8 cellular contexts compared by ENCODE assay signal in genomic region chr16:89923640-89924297, GRCh38. TPM values are rescaled to one million over a fixed set of nuclear protein-coding genes. Genes with fewer than 3 reads are reported as not detected.
A peak's percentile ranks its signal among the peaks of the same experiment; 100 is the strongest.
DNase-seq lines count a peak whose midpoint lies in the region; ATAC-seq, FAIRE-seq and TF ChIP-seq lines count a peak whose summit lies in the region.

No MANE protein-coding gene starts in this region.

- peaks cover 7% of the 10 kb centered on the region for H3K27me3 Mint-ChIP-seq in HFFc6 (ENCODE audit: insufficient read depth)

- no peaks in the 10 kb centered on the region for H3K9me3 ChIP-seq in A549
- no peaks in the 10 kb centered on the region for H3K9me3 ChIP-seq in uterus

- WGBS in A549 (ENCODE audit: missing lambda C conversion rate) = 19% methylated on average over 12 of the region's 41 CpGs
- WGBS in mesendoderm (ENCODE audit: extremely low coverage, insufficient coverage, low lambda C conversion rate) = no CpG with 5 or more reads among the region's 41 CpGs

- H2BK15ac ChIP-seq in mesendoderm (replicated peaks; ENCODE audit: low read depth) = no peak overlapping the region

- peak overlapping the region; percentile 96 for H3K4me2 ChIP-seq in A549
- peak overlapping the region; percentile 42 for H3K4me2 ChIP-seq in mesendoderm (ENCODE audit: low read length)

- H3K23ac ChIP-seq in mesendoderm (ENCODE audit: low read length) = no peak overlapping the region

- H3K4me1 ChIP-seq in A549 (peaks cover 46% of the 10 kb centered on the region), mesendoderm (ENCODE audit: control insufficient read depth, low read depth, low read length) (peaks cover 5% of the 10 kb centered on the region), uterus (peaks cover 0 to 37% of the 10 kb centered on the region in 2 donors)

- H3K27ac Mint-ChIP-seq in HFFc6 = no peak overlapping the region

- no peak overlapping the region for H4K5ac ChIP-seq in mesendoderm (ENCODE audit: low read length)

- no peak overlapping the region for H3K18ac ChIP-seq in mesendoderm (ENCODE audit: low read length)

- H3K4me3 ChIP-seq in A549 (peak overlapping the region; percentile 83), mesendoderm (ENCODE audit: low read length) (peak overlapping the region; percentile 56), uterus (peak overlapping the region in 1 of 2 donors; percentile 37)

- TF ChIP-seq RAD21 in A549 (conservative IDR thresholded peaks at IDR 0.05 in 1 of 2, IDR thresholded peaks at IDR 0.05 in 1 of 2) = no peak

- H3K27me3 ChIP-seq in mesendoderm (ENCODE audit: insufficient read depth, low read length, poor library complexity) = no peaks in the 10 kb centered on the region
- peaks cover 0 to 20% of the 10 kb centered on the region in 2 donors for H3K27me3 ChIP-seq in uterus

- H3K56ac ChIP-seq in mesendoderm (ENCODE audit: low read length) = peak overlapping the region; percentile 82

- TF ChIP-seq CTCF in A549 (IDR thresholded peaks at IDR 0.05) (no peak), HFFc6 (IDR thresholded peaks at IDR 0.05) (no peak), uterus (IDR thresholded peaks at IDR 0.05) (no peak)

- no peaks in the 10 kb centered on the region for H3K9me3 Mint-ChIP-seq in HFFc6

- H3K27ac ChIP-seq in A549 (peak overlapping the region; percentile 98 to 99), mesendoderm (ENCODE audit: low read depth, low read length) (no peak overlapping the region), uterus (peak overlapping the region in 1 of 2 donors; percentile 80)

- no peak for ATAC-seq in A549
- no peak for ATAC-seq in GM19023 (IDR thresholded peaks at IDR 0.05; ENCODE audit: unreplicated experiment)
- ATAC-seq in HG03135 (IDR thresholded peaks at IDR 0.05; ENCODE audit: unreplicated experiment) = no peak

- no peak for FAIRE-seq in A549 (lab: Jason Lieb, UNC)

- H3K36me3 Mint-ChIP-seq in HFFc6 (ENCODE audit: low read depth) = no peaks in the 10 kb centered on the region

- TF ChIP-seq POLR2A in A549 (IDR thresholded peaks at IDR 0.05; ENCODE audit: low read length) (no peak), uterus (IDR thresholded peaks at IDR 0.05) (no peak)

- POLR2A ChIA-PET in A549 (lab: Yijun Ruan, JAX) = interaction anchor here (0.5 to 3.1 kb wide), 8 partner anchors 14 to 161 kb away, joined by 3 to 20 read pairs (median 8); partner anchors contain the start of gene TCF25

- H3K79me2 ChIP-seq in mesendoderm (ENCODE audit: control insufficient read depth, insufficient read depth, low read length) = no peaks in the 10 kb centered on the region

- H3K4ac ChIP-seq in mesendoderm (ENCODE audit: low read depth, low read length) = no peak overlapping the region

- no peaks in the 10 kb centered on the region for H3K36me3 ChIP-seq in mesendoderm (ENCODE audit: control insufficient read depth, insufficient read depth, low read length)
- no peaks in the 10 kb centered on the region for H3K36me3 ChIP-seq in uterus

- peak overlapping the region; percentile 77 for H3K9ac ChIP-seq in mesendoderm (ENCODE audit: low read length)

- no peak overlapping the region for H4K8ac ChIP-seq in mesendoderm (ENCODE audit: low read depth, low read length)

- H2BK120ac ChIP-seq in mesendoderm (ENCODE audit: low read depth, low read length) = no peak overlapping the region

- no peak overlapping the region for H2BK5ac ChIP-seq in mesendoderm (ENCODE audit: low read length)

- intact Hi-C loops in uterus (cut with DNase I; ENCODE audit: low total_unique reads) = no loop called here

- H3K4me3 Mint-ChIP-seq in HFFc6 = peak overlapping the region; percentile 86

- CTCF ChIA-PET in A549 (lab: Yijun Ruan, JAX) = interaction anchor here (0.6 to 11.8 kb wide), 7 partner anchors 8 to 225 kb away, joined by 3 to 109 read pairs (median 3); partner anchors contain the start of gene DEF8

- no peak for TF ChIP-seq EP300 in A549 (IDR thresholded peaks at IDR 0.05)

- DNase-seq in A549 (ENCODE audit: low read depth in 1 of 2, low spot score in 1 of 2) (no peak), HFFc6 (no peak), astrocyte of the hippocampus (ENCODE audit: low read depth, low spot score) (peak; percentile 59), mesendoderm (peak; percentile 46), hepatic stellate cell (ENCODE audit: low spot score) (no peak), uterus (no peak)

- peaks cover 39% of the 10 kb centered on the region for H3K4me1 Mint-ChIP-seq in HFFc6 (ENCODE audit: low read depth)

- peaks cover 4% of the 10 kb centered on the region for H3K79me1 ChIP-seq in mesendoderm (ENCODE audit: low read length)

- no peak overlapping the region for H2AK5ac ChIP-seq in mesendoderm (ENCODE audit: low read length)

TF ChIP-seq in A549, 52 proteins besides CTCF, POLR2A, EP300 and RAD21 (continues in another document):
- no peak for TF ChIP-seq JUNB (IDR thresholded peaks at IDR 0.05)
- TF ChIP-seq FOXS1 (CRISPR knock-in tag; IDR thresholded peaks at IDR 0.05) = no peak
- no peak for TF ChIP-seq CHD2 (IDR thresholded peaks at IDR 0.05; ENCODE audit: low read length, partially characterized antibody)
- no peak for TF ChIP-seq CBX8 (IDR thresholded peaks at IDR 0.05)
- TF ChIP-seq MAZ (IDR thresholded peaks at IDR 0.05; ENCODE audit: borderline replicate concordance, low read depth, low read length) = no peak
- TF ChIP-seq PHF8 (IDR thresholded peaks at IDR 0.05; ENCODE audit: borderline replicate concordance, low read depth) = peak; percentile 34
- no peak for TF ChIP-seq TFCP2L1 (CRISPR knock-in tag; IDR thresholded peaks at IDR 0.05)
- no peak for TF ChIP-seq CHD4 (IDR thresholded peaks at IDR 0.05; ENCODE audit: borderline replicate concordance)
- no peak for TF ChIP-seq ZFP36 (IDR thresholded peaks at IDR 0.05; ENCODE audit: borderline replicate concordance, partially characterized antibody)
- 0 out of 2 replicates have a peak, but pooled peaks have one; percentile 28 for TF ChIP-seq E2F6 (IDR thresholded peaks at IDR 0.05; ENCODE audit: borderline replicate concordance, low read depth)
- TF ChIP-seq EHF (CRISPR knock-in tag; IDR thresholded peaks at IDR 0.05) = no peak
- TF ChIP-seq USF2 (IDR thresholded peaks at IDR 0.05) = no peak

RNA-seq across cellular contexts. Expression of gene TUBB3, which starts 0.6 kb away (rescaled TPM):
- 48.8 and 48.9 TPM in 2 replicates for polyA plus RNA-seq in A549 (2011; rRNA removed)
- 289 and 332 TPM in 2 replicates for polyA plus RNA-seq in A549 (2012; cell fraction: cytosol; rRNA removed)
- polyA plus RNA-seq in A549 (2012; cell fraction: nucleus; rRNA removed) = 483 and 655 TPM in 2 replicates
- polyA plus RNA-seq in A549 (2017; fragmentation: RNase III; extraction: RNeasy Plus Mini Kit Qiagen cat#74134 plus additional on column Dnase treatment) = 152 to 180 TPM (median 163 TPM) in 3 replicates
- polyA minus RNA-seq in A549 (2011; rRNA and poly(A)+ RNA removed) = 73.7 and 103 TPM in 2 replicates
- total RNA-seq in HFFc6 (2021; fragmentation: NEBNext Ultra II Directional; extraction: Animal tissue kit (Norgen Biotek cat#: 25700)) = 100 to 1,000 TPM; 147 to 212 (median 164) TPM
- 96.5 TPM for polyA plus RNA-seq in mesendoderm (2013, experiment 1 of 2)
- 103 TPM for polyA plus RNA-seq in mesendoderm (2013, experiment 2 of 2)
- 10 to 100 TPM in 1 of 4 donors, under 1 TPM in 1, not detected in 2; 0.88 to 28.6 TPM for total RNA-seq in uterus

RNA-seq across cellular contexts. Expression of gene MC1R, which starts 5.1 kb away (rescaled TPM):
- 7.4 and 8.0 TPM in 2 replicates for polyA plus RNA-seq in A549 (2011; rRNA removed)
- polyA plus RNA-seq in A549 (2012; cell fraction: cytosol; rRNA removed) = 8.8 and 9.5 TPM in 2 replicates
- polyA plus RNA-seq in A549 (2012; cell fraction: nucleus; rRNA removed) = 44.8 and 58.2 TPM in 2 replicates
- polyA plus RNA-seq in A549 (2017; fragmentation: RNase III; extraction: RNeasy Plus Mini Kit Qiagen cat#74134 plus additional on column Dnase treatment) = 6.1 to 9.2 TPM (median 8.0 TPM) in 3 replicates
- polyA minus RNA-seq in A549 (2011; rRNA and poly(A)+ RNA removed) = 8.0 and 10.7 TPM in 2 replicates
- total RNA-seq in HFFc6 (2021; fragmentation: NEBNext Ultra II Directional; extraction: Animal tissue kit (Norgen Biotek cat#: 25700)) = 1 to 10 TPM; 2.1 to 3.2 (median 3.0) TPM
- 1.2 TPM for polyA plus RNA-seq in mesendoderm (2013, experiment 1 of 2)
- polyA plus RNA-seq in mesendoderm (2013, experiment 2 of 2) = 0.98 TPM
- total RNA-seq in uterus = 1 to 10 TPM in 3 of 4 donors, under 1 TPM in 1; 0.77 to 6.2 (median 5.4) TPM

RNA-seq across cellular contexts. Expression of gene DEF8, which starts 24.8 kb away (rescaled TPM):
- 63.6 and 69.4 TPM in 2 replicates for polyA plus RNA-seq in A549 (2011; rRNA removed)
- polyA plus RNA-seq in A549 (2012; cell fraction: cytosol; rRNA removed) = 154 and 175 TPM in 2 replicates
- 262 and 280 TPM in 2 replicates for polyA plus RNA-seq in A549 (2012; cell fraction: nucleus; rRNA removed)
- 83.0 to 88.7 TPM (median 86.5 TPM) in 3 replicates for polyA plus RNA-seq in A549 (2017; fragmentation: RNase III; extraction: RNeasy Plus Mini Kit Qiagen cat#74134 plus additional on column Dnase treatment)
- 38.2 and 39.0 TPM in 2 replicates for polyA minus RNA-seq in A549 (2011; rRNA and poly(A)+ RNA removed)
- total RNA-seq in HFFc6 (2021; fragmentation: NEBNext Ultra II Directional; extraction: Animal tissue kit (Norgen Biotek cat#: 25700)) = 10 to 100 TPM; 59.6 to 69.2 (median 65.9) TPM
- polyA plus RNA-seq in mesendoderm (2013, experiment 1 of 2) = 43.6 TPM
- polyA plus RNA-seq in mesendoderm (2013, experiment 2 of 2) = 44.8 TPM
- 10 to 100 TPM; 29.4 to 96.3 (median 57.2) TPM for total RNA-seq in uterus

RNA-seq across cellular contexts. Expression of gene TCF25, which starts 50.4 kb away (rescaled TPM):
- polyA plus RNA-seq in A549 (2011; rRNA removed) (80.4 and 125 TPM in 2 replicates), A549 (2017; fragmentation: RNase III; extraction: RNeasy Plus Mini Kit Qiagen cat#74134 plus additional on column Dnase treatment) (116 to 125 TPM (median 122 TPM) in 3 replicates)
- 137 and 156 TPM in 2 replicates for polyA plus RNA-seq in A549 (2012; cell fraction: cytosol; rRNA removed)
- polyA plus RNA-seq in A549 (2012; cell fraction: nucleus; rRNA removed) = 508 and 516 TPM in 2 replicates
- polyA minus RNA-seq in A549 (2011; rRNA and poly(A)+ RNA removed) = 77.0 and 79.2 TPM in 2 replicates
- 100 to 1,000 TPM; 157 to 202 (median 170) TPM for total RNA-seq in HFFc6 (2021; fragmentation: NEBNext Ultra II Directional; extraction: Animal tissue kit (Norgen Biotek cat#: 25700))
- polyA plus RNA-seq in mesendoderm (2013, experiment 1 of 2) = 89.8 TPM
- 88.1 TPM for polyA plus RNA-seq in mesendoderm (2013, experiment 2 of 2)
- 100 to 1,000 TPM in 2 of 4 donors, 10 to 100 TPM in 2; 60.3 to 221 (median 126) TPM for total RNA-seq in uterus

Comparison
In these comparisons a context has a peak if more than half of its experiments do, and no peak if none do; other contexts are left out.
1. DNase-seq: peak in astrocyte of the hippocampus (single experiment) and mesendoderm (single experiment); none in A549 (0 of 2), HFFc6 (single experiment), hepatic stellate cell (single experiment) and uterus (0 of 2).
2. RNA of gene TUBB3, which starts 0.6 kb away (total RNA-seq): 147 to 212 TPM in HFFc6; 0.88 to 28.6 TPM in uterus; every median in the first group is over 4 times any median in the second.